Comparison of ENCODE assay signal across 8 cellular contexts in genomic region chr11:78715639-78716311, GRCh38.
DNase-seq lines count a peak whose midpoint lies in the region; ATAC-seq and TF ChIP-seq lines count a peak whose summit lies in the region.

No MANE protein-coding gene starts in this region.

- no peak overlapping the region for H3K27ac ChIP-seq in OCI-LY7 (ENCODE audit: low read depth, low read length, poor library complexity, severe bottlenecking)

- TF ChIP-seq POLR2A in GM18505 (IDR thresholded peaks at IDR 0.05; ENCODE audit: borderline replicate concordance, extremely low read depth, insufficient read depth, insufficient read length), result no peak

- no peak overlapping the region for H2AFZ ChIP-seq in OCI-LY7 (ENCODE audit: low read length)

- peak; percentile 82 for TF ChIP-seq CTCF in OCI-LY7 (conservative IDR thresholded peaks at IDR 0.05; ENCODE audit: low read length)
- TF ChIP-seq CTCF in astrocyte of the cerebellum (IDR thresholded peaks at IDR 0.05; ENCODE audit: low read depth, low read length, missing control alignments), result peak; percentile 84

- no peaks in the 10 kb centered on the region for H3K9me2 ChIP-seq in OCI-LY7 (ENCODE audit: insufficient read depth, low read length)

- POLR2A ChIA-PET in OCI-LY7 (lab: Charles Lee), result interaction anchor here (0.8 to 2.3 kb wide), 2 partner anchors 68 to 70 kb away, joined by 3 to 6 read pairs; no protein-coding TSS in a partner anchor

- no peak overlapping the region for H3K4me2 ChIP-seq in OCI-LY7 (ENCODE audit: low read length)

- DNase-seq in AG08396 (ENCODE audit: low spot score) (peak; percentile 70), OCI-LY7 (ENCODE audit: low spot score) (peak; percentile 45), astrocyte of the cerebellum (ENCODE audit: low read depth) (peak; percentile 56), kidney tubule cell (ENCODE audit: low spot score) (peak; percentile 99)
- DNase-seq in Jurkat, Clone E6-1 (ENCODE audit: low read depth, low spot score), result peak; percentile 37
- peak; percentile 77 for DNase-seq in stimulated activated CD8-positive, alpha-beta memory T cell treated with anti-CD3 and anti-CD28 coated beads, Interleukin-4, amount 100 ng/mL, for 48 hours

- H3K36me3 ChIP-seq in OCI-LY7 (ENCODE audit: insufficient read depth, low read length), result no peaks in the 10 kb centered on the region

- H3K4me1 ChIP-seq in OCI-LY7 (ENCODE audit: insufficient read depth, low read length, poor library complexity, severe bottlenecking), result no peaks in the 10 kb centered on the region

- H3K79me2 ChIP-seq in OCI-LY7 (ENCODE audit: insufficient read depth, low read depth, low read length), result no peaks in the 10 kb centered on the region

- in situ Hi-C loops in astrocyte of the cerebellum (cut with HindIII; ENCODE audit: low sequenced_read_pairs), result loop anchor here (5.0 kb wide), 1 partner anchor 63 kb away; no protein-coding TSS in a partner anchor

- H3K9me3 ChIP-seq in OCI-LY7 (ENCODE audit: low read length), result no peaks in the 10 kb centered on the region

- no peak overlapping the region for H3K4me3 ChIP-seq in Jurkat, Clone E6-1 (ENCODE audit: low read length)
- no peak overlapping the region for H3K4me3 ChIP-seq in OCI-LY7 (ENCODE audit: low read depth, low read length, poor library complexity, severe bottlenecking)
- no peak overlapping the region for H3K4me3 ChIP-seq in astrocyte of the cerebellum (ENCODE audit: low read depth, low read length)

- CTCF ChIA-PET in OCI-LY7 (lab: Charles Lee; ENCODE audit: unreplicated experiment), result interaction anchor here (0.6 to 2.3 kb wide), 3 partner anchors 71 to 384 kb away, joined by 3 to 12 read pairs (median 6); no protein-coding TSS in a partner anchor

- ATAC-seq in GM18505 (IDR thresholded peaks at IDR 0.05; ENCODE audit: unreplicated experiment) (peak; percentile 76), GM19452 (IDR thresholded peaks at IDR 0.05; ENCODE audit: unreplicated experiment) (no peak)

- BruUV-seq in OCI-LY7 (replicated peaks; lab: Mats Ljungman, UMichigan), result no TSS peak

- intact Hi-C loops in OCI-LY7 (cut with micrococcal nuclease; ENCODE audit: unreplicated experiment), result loop anchor here (1.0 kb wide), 1 partner anchor 70 kb away; no protein-coding TSS in a partner anchor

- H4K20me1 ChIP-seq in OCI-LY7 (ENCODE audit: insufficient read depth, low read length), result no peaks in the 10 kb centered on the region

Comparison
In these comparisons a context has a peak if more than half of its experiments do, and no peak if none do; other contexts are left out.
1. DNase-seq: peak in every context shown above with its lines; median percentile 99 in kidney tubule cell; 77 in stimulated activated CD8-positive, alpha-beta memory T cell treated with anti-CD3 and anti-CD28 coated beads, Interleukin-4, amount 100 ng/mL, for 48 hours; 70 in AG08396; 56 in astrocyte of the cerebellum; 45 in OCI-LY7; 37 in Jurkat, Clone E6-1.